Comparison of ENCODE assay signal across 15 cellular contexts in the genomic region with DNA sequence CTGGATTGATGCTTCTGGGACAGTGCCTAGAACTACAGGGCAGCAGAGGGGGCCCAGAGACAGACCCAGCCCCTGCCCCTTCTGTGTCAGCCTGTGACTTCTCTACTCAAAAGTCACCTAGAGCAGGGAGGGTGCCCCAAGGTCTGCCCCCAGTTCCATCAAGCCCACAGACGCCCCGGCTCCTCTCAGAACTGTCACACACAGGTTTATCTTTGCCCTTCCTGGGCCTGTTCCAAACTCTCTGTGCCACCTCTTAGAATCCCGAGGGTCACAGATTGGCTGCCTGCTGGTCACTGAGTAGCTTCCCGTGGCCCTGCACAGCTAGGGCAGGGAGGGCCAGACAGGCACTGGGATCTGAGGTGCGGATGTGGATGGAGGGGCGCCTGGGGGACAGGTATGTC. TPM values are rescaled to one million over a fixed set of nuclear protein-coding genes. Genes with fewer than 3 reads are reported as not detected.
DNase-seq lines count a peak whose midpoint lies in the region; ATAC-seq, FAIRE-seq and TF ChIP-seq lines count a peak whose summit lies in the region.
"Had no signal": no experiment of that assay in that cellular context is flagged by ENCODE, and none has a peak within 500 bp of the region (broad histone marks: within the 10 kb centered on the region; RNA-seq: fewer than 3 reads in every experiment).

No MANE protein-coding gene starts in this region.

- H2AFZ ChIP-seq in KMS-11 (ENCODE audit: low read depth), result no peak overlapping the region
- H2AFZ ChIP-seq: parathyroid adenoma had no signal

- H3K9ac ChIP-seq in KMS-11, result no peak overlapping the region
- H3K9ac ChIP-seq: parathyroid adenoma had no signal

- peaks cover 80% of the 10 kb centered on the region for H3K4me1 Mint-ChIP-seq in activated T-cell treated with anti-CD3 and anti-CD28 coated beads, Interleukin-2, amount 50 U/mL, for 72 hours (ENCODE audit: low read depth)
- peaks cover 85% of the 10 kb centered on the region for H3K4me1 Mint-ChIP-seq in activated naive CD8-positive, alpha-beta T cell treated with anti-CD3 and anti-CD28 coated beads, Interleukin-2, amount 50 U/mL, for 24 hours
- H3K4me1 Mint-ChIP-seq in neural crest cell, result peaks cover 5% of the 10 kb centered on the region

- no peak for ATAC-seq in activated T-cell treated with anti-CD3 and anti-CD28 coated beads, Interleukin-2, amount 50 U/mL, for 72 hours (replicated peaks in 1 of 2)
- no peak for ATAC-seq in activated naive CD8-positive, alpha-beta T cell treated with anti-CD3 and anti-CD28 coated beads, Interleukin-2, amount 50 U/mL, for 24 hours
- ATAC-seq in HG03342 (IDR thresholded peaks at IDR 0.05; ENCODE audit: unreplicated experiment), result no peak
- no peak for ATAC-seq in HG02610 (IDR thresholded peaks at IDR 0.05; ENCODE audit: unreplicated experiment)

- peak overlapping the region; percentile 73 to 87 for H3K4me3 Mint-ChIP-seq in activated T-cell treated with anti-CD3 and anti-CD28 coated beads, Interleukin-2, amount 50 U/mL, for 72 hours
- H3K4me3 Mint-ChIP-seq in activated naive CD8-positive, alpha-beta T cell treated with anti-CD3 and anti-CD28 coated beads, Interleukin-2, amount 50 U/mL, for 24 hours, result peak overlapping the region; percentile 77
- H3K4me3 Mint-ChIP-seq in neural crest cell, result peak overlapping the region; percentile 2

- no peaks in the 10 kb centered on the region for H3K27me3 Mint-ChIP-seq in activated T-cell treated with anti-CD3 and anti-CD28 coated beads, Interleukin-2, amount 50 U/mL, for 72 hours (ENCODE audit: low read depth)
- no peaks in the 10 kb centered on the region for H3K27me3 Mint-ChIP-seq in activated naive CD8-positive, alpha-beta T cell treated with anti-CD3 and anti-CD28 coated beads, Interleukin-2, amount 50 U/mL, for 24 hours
- H3K27me3 Mint-ChIP-seq in neural crest cell (ENCODE audit: low read depth), result peaks cover 37% of the 10 kb centered on the region

- TF ChIP-seq CTCF in KMS-11 (conservative IDR thresholded peaks at IDR 0.05; ENCODE audit: low read depth, low read length), result no peak
- TF ChIP-seq CTCF in neural crest cell (conservative IDR thresholded peaks at IDR 0.05), result no peak

- H3K27me3 ChIP-seq in KMS-11 (ENCODE audit: insufficient read depth, low read depth), result no peaks in the 10 kb centered on the region
- H3K27me3 ChIP-seq: tibial nerve had no signal

- peaks cover 6% of the 10 kb centered on the region in 2 donors for H3K36me3 Mint-ChIP-seq in activated T-cell treated with anti-CD3 and anti-CD28 coated beads, Interleukin-2, amount 50 U/mL, for 72 hours (ENCODE audit: insufficient read depth in 2 of 2)
- H3K36me3 Mint-ChIP-seq in activated naive CD8-positive, alpha-beta T cell treated with anti-CD3 and anti-CD28 coated beads, Interleukin-2, amount 50 U/mL, for 24 hours (ENCODE audit: low read depth), result peaks cover 6% of the 10 kb centered on the region
- H3K36me3 Mint-ChIP-seq in neural crest cell (ENCODE audit: low read depth), result no peaks in the 10 kb centered on the region

- no peak for DNase-seq in activated T-cell treated with anti-CD3 and anti-CD28 coated beads, Interleukin-2, amount 50 U/mL, for 72 hours
- DNase-seq in activated T-cell treated with anti-CD3 and anti-CD28 coated beads for 4 hours (no peak), neural crest cell (ENCODE audit: low read depth, low spot score) (no peak), frontal cortex (ENCODE audit: low spot score in 2 of 2) (no peak)
- DNase-seq in activated naive CD8-positive, alpha-beta T cell treated with anti-CD3 and anti-CD28 coated beads, Interleukin-2, amount 50 U/mL, for 24 hours, result no peak
- DNase-seq: dorsolateral prefrontal cortex, NCI-H2029 treated with DMSO at 0.1 percent for 48 hours, NCI-H774 had no signal

- H3K79me2 ChIP-seq in KMS-11 (ENCODE audit: insufficient read depth, low read depth), result peaks cover 11% of the 10 kb centered on the region
- H3K79me2 ChIP-seq: parathyroid adenoma had no signal

- no peak overlapping the region for H3K27ac ChIP-seq in KMS-11
- H3K27ac ChIP-seq: dorsolateral prefrontal cortex, parathyroid adenoma, tibial nerve had no signal

- peaks cover 49% of the 10 kb centered on the region for H3K4me1 ChIP-seq in KMS-11 (ENCODE audit: low read depth, poor library complexity, severe bottlenecking)
- H3K4me1 ChIP-seq: parathyroid adenoma had no signal

- peak overlapping the region; percentile 92; the same call in 1 of the 2 replicates for H3K4me2 ChIP-seq in KMS-11

- H3K36me3 ChIP-seq in KMS-11 (ENCODE audit: insufficient read depth), result no peaks in the 10 kb centered on the region
- H3K36me3 ChIP-seq: tibial nerve had no signal

- H3K4me3 ChIP-seq in KMS-11 (IDR thresholded peaks at IDR 0.05; ENCODE audit: insufficient read depth, low read depth, low read length), result no peak overlapping the region
- H3K4me3 ChIP-seq: lung had no signal

- no peak for FAIRE-seq in frontal cortex (lab: Jason Lieb, UNC)
- FAIRE-seq: TTC549 had no signal

- H4K20me1 ChIP-seq in KMS-11 (ENCODE audit: insufficient read depth), result no peaks in the 10 kb centered on the region

- H3K9me3 Mint-ChIP-seq in activated T-cell treated with anti-CD3 and anti-CD28 coated beads, Interleukin-2, amount 50 U/mL, for 72 hours, result peaks cover 0 to 1% of the 10 kb centered on the region in 2 donors
- H3K9me3 Mint-ChIP-seq in activated naive CD8-positive, alpha-beta T cell treated with anti-CD3 and anti-CD28 coated beads, Interleukin-2, amount 50 U/mL, for 24 hours, result peaks cover 7% of the 10 kb centered on the region
- no peaks in the 10 kb centered on the region for H3K9me3 Mint-ChIP-seq in neural crest cell

- H3K27ac Mint-ChIP-seq in activated T-cell treated with anti-CD3 and anti-CD28 coated beads, Interleukin-2, amount 50 U/mL, for 72 hours, result peak overlapping the region; percentile 80
- peak overlapping the region; percentile 78 for H3K27ac Mint-ChIP-seq in activated naive CD8-positive, alpha-beta T cell treated with anti-CD3 and anti-CD28 coated beads, Interleukin-2, amount 50 U/mL, for 24 hours
- H3K27ac Mint-ChIP-seq in neural crest cell (ENCODE audit: unreplicated experiment), result no peak overlapping the region

RNA-seq across cellular contexts. Expression of a gene that starts 1.7 kb away (rescaled TPM):
- total RNA-seq in activated T-cell treated with anti-CD3 and anti-CD28 coated beads, Interleukin-2, amount 50 U/mL, for 72 hours, result 10 to 100 TPM; 41.3 to 50.8 TPM
- total RNA-seq in neural crest cell, result 12.3 and 15.7 TPM in 2 replicates
- 7.7 TPM for total RNA-seq in frontal cortex

RNA-seq across cellular contexts. Expression of a gene that starts 8.0 kb away (rescaled TPM):
- total RNA-seq in activated T-cell treated with anti-CD3 and anti-CD28 coated beads, Interleukin-2, amount 50 U/mL, for 72 hours, result 100 to 1,000 TPM; 115 to 124 TPM
- total RNA-seq in neural crest cell (73.0 and 80.5 TPM in 2 replicates), frontal cortex (88.9 TPM)

RNA-seq across cellular contexts. Expression of a gene that starts 24.8 kb away (rescaled TPM):
- under 1 TPM; 0.19 to 0.21 TPM for total RNA-seq in activated T-cell treated with anti-CD3 and anti-CD28 coated beads, Interleukin-2, amount 50 U/mL, for 72 hours
- total RNA-seq in neural crest cell (0.16 TPM in 1 of 2 replicates, not detected in the other), frontal cortex (not detected)
- total RNA-seq: dorsolateral prefrontal cortex, lung, tibial nerve had no signal

RNA-seq across cellular contexts. Expression of a gene that starts 41.0 kb away (rescaled TPM):
- not detected for total RNA-seq in activated T-cell treated with anti-CD3 and anti-CD28 coated beads, Interleukin-2, amount 50 U/mL, for 72 hours
- total RNA-seq in neural crest cell (not detected in 2 replicates), frontal cortex (0.82 TPM)
- total RNA-seq: dorsolateral prefrontal cortex, lung, tibial nerve had no signal

RNA-seq across cellular contexts. Expression of a gene that starts 47.8 kb away (rescaled TPM):
- 10 to 100 TPM; 44.2 to 61.1 TPM for total RNA-seq in activated T-cell treated with anti-CD3 and anti-CD28 coated beads, Interleukin-2, amount 50 U/mL, for 72 hours
- total RNA-seq in neural crest cell (36.9 and 40.3 TPM in 2 replicates), frontal cortex (3.7 TPM)

Comparison
In these comparisons a context has a peak if more than half of its experiments do, and no peak if none do; other contexts are left out.
1. H3K4me3 Mint-ChIP-seq: peak in every context shown above with its lines; median percentile 80 in activated T-cell treated with anti-CD3 and anti-CD28 coated beads, Interleukin-2, amount 50 U/mL, for 72 hours; 77 in activated naive CD8-positive, alpha-beta T cell treated with anti-CD3 and anti-CD28 coated beads, Interleukin-2, amount 50 U/mL, for 24 hours; 2 in neural crest cell.